Comparison of ENCODE assay signal across 8 cellular contexts in the genomic region with DNA sequence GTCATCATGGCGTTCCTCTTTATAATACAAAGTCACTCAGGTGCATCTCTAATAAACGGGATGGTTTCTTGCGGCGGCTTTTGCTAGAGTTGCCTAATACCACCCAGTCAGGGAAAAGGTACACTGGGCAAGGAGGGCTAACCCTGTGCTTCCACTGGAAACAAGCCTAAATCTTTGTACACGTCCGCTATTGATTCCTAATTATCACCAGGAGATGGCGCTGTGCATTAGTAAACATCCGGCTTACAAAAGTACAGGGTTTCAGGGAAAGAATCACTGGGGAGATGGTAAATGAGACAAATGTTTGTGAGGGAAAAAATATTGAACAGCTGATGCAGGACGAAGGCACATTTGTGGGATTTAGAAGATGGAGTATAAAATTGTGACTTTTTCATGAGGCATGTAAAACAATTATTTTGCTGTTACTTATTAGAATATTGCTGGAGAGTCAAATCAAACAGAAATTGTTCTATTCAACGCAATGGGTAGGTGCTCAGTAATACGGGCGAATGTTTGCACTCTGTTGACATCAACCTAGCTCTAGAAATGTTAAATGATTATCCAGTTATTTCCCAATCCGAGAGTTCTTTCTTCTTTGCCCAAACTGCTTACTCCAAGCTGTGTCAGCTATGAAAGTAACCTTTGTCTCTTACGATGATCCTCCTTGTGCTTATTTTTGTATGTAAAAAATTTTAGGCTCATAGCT. TPM values are rescaled to one million over a fixed set of nuclear protein-coding genes. Genes with fewer than 3 reads are reported as not detected.
DNase-seq lines count a peak whose midpoint lies in the region; TF ChIP-seq lines count a peak whose summit lies in the region.

No MANE protein-coding gene starts in this region.

- DNase-seq in activated naive CD4-positive, alpha-beta T cell treated with anti-CD3 and anti-CD28 coated beads for 36 hours: peak; percentile 14
- DNase-seq in activated naive CD4-positive, alpha-beta T cell treated with anti-CD3 and anti-CD28 coated beads, Interleukin-2, amount 10 ng/mL, durations not matched to agents 7 days and 5 days: no peak
- DNase-seq in HFFc6 (peak; percentile 62), NCI-H146 (lab: John Stamatoyannopoulos, UW) (peak; percentile 49), hepatic stellate cell (ENCODE audit: low spot score) (peak; percentile 3), stromal cell of bone marrow (ENCODE audit: low read depth) (peak; percentile 50), GM19238 (ENCODE audit: insufficient read length, low spot score) (no peak)

- no peaks in the 10 kb centered on the region for H3K4me1 Mint-ChIP-seq in activated naive CD4-positive, alpha-beta T cell treated with anti-CD3 and anti-CD28 coated beads for 36 hours (ENCODE audit: low read depth)
- no peaks in the 10 kb centered on the region for H3K4me1 Mint-ChIP-seq in activated naive CD4-positive, alpha-beta T cell treated with anti-CD3 and anti-CD28 coated beads, Interleukin-2, amount 10 ng/mL, durations not matched to agents 7 days and 5 days
- H3K4me1 Mint-ChIP-seq in HFFc6 (ENCODE audit: low read depth): peaks cover 10% of the 10 kb centered on the region; the same call in 1 of the 2 replicates

- no peak overlapping the region for H3K27ac ChIP-seq in VCaP

- H3K9me3 Mint-ChIP-seq in activated naive CD4-positive, alpha-beta T cell treated with anti-CD3 and anti-CD28 coated beads for 36 hours: peaks cover under 1% of the 10 kb centered on the region
- no peaks in the 10 kb centered on the region for H3K9me3 Mint-ChIP-seq in activated naive CD4-positive, alpha-beta T cell treated with anti-CD3 and anti-CD28 coated beads, Interleukin-2, amount 10 ng/mL, durations not matched to agents 7 days and 5 days
- no peaks in the 10 kb centered on the region; the same call in 1 of the 2 replicates for H3K9me3 Mint-ChIP-seq in HFFc6

- peaks cover 8% of the 10 kb centered on the region for H3K27me3 Mint-ChIP-seq in activated naive CD4-positive, alpha-beta T cell treated with anti-CD3 and anti-CD28 coated beads for 36 hours (ENCODE audit: low read depth)
- H3K27me3 Mint-ChIP-seq in activated naive CD4-positive, alpha-beta T cell treated with anti-CD3 and anti-CD28 coated beads, Interleukin-2, amount 10 ng/mL, durations not matched to agents 7 days and 5 days: no peaks in the 10 kb centered on the region
- peaks cover 9% of the 10 kb centered on the region; the same call in 1 of the 2 replicates for H3K27me3 Mint-ChIP-seq in HFFc6 (ENCODE audit: insufficient read depth)

- H3K4me3 Mint-ChIP-seq in activated naive CD4-positive, alpha-beta T cell treated with anti-CD3 and anti-CD28 coated beads for 36 hours: no peak overlapping the region
- no peak overlapping the region for H3K4me3 Mint-ChIP-seq in activated naive CD4-positive, alpha-beta T cell treated with anti-CD3 and anti-CD28 coated beads, Interleukin-2, amount 10 ng/mL, durations not matched to agents 7 days and 5 days
- peak overlapping the region; percentile 61 for H3K4me3 Mint-ChIP-seq in HFFc6

- no peaks in the 10 kb centered on the region for H3K36me3 Mint-ChIP-seq in activated naive CD4-positive, alpha-beta T cell treated with anti-CD3 and anti-CD28 coated beads for 36 hours (ENCODE audit: low read depth)
- no peaks in the 10 kb centered on the region for H3K36me3 Mint-ChIP-seq in activated naive CD4-positive, alpha-beta T cell treated with anti-CD3 and anti-CD28 coated beads, Interleukin-2, amount 10 ng/mL, durations not matched to agents 7 days and 5 days
- no peaks in the 10 kb centered on the region for H3K36me3 Mint-ChIP-seq in HFFc6 (ENCODE audit: low read depth)

- CTCF ChIA-PET in activated naive CD4-positive, alpha-beta T cell treated with anti-CD3 and anti-CD28 coated beads for 36 hours (lab: Charles Lee): interaction anchor here (0.5 to 1.6 kb wide), 3 partner anchors 14 to 141 kb away, joined by 3 to 4 read pairs (median 4); no protein-coding TSS in a partner anchor
- CTCF ChIA-PET in activated naive CD4-positive, alpha-beta T cell treated with anti-CD3 and anti-CD28 coated beads, Interleukin-2, amount 10 ng/mL, durations not matched to agents 7 days and 5 days (lab: Charles Lee): interaction anchor here (0.7 kb wide), 1 partner anchor 21 kb away, joined by 3 read pairs; no protein-coding TSS in a partner anchor

- H3K27ac Mint-ChIP-seq in activated naive CD4-positive, alpha-beta T cell treated with anti-CD3 and anti-CD28 coated beads for 36 hours: no peak overlapping the region
- no peak overlapping the region for H3K27ac Mint-ChIP-seq in activated naive CD4-positive, alpha-beta T cell treated with anti-CD3 and anti-CD28 coated beads, Interleukin-2, amount 10 ng/mL, durations not matched to agents 7 days and 5 days
- H3K27ac Mint-ChIP-seq in HFFc6: no peak overlapping the region

- intact Hi-C loops in activated naive CD4-positive, alpha-beta T cell treated with anti-CD3 and anti-CD28 coated beads for 36 hours (cut with micrococcal nuclease): loop anchor here (2.0 kb wide), 1 partner anchor 239 kb away; no protein-coding TSS in a partner anchor

- TF ChIP-seq CTCF in HFFc6 (IDR thresholded peaks at IDR 0.05) (peak; percentile 89), VCaP (conservative IDR thresholded peaks at IDR 0.05) (peak; percentile 66)

RNA-seq across cellular contexts. Expression of a gene that starts 50.6 kb away (rescaled TPM):
- total RNA-seq in activated naive CD4-positive, alpha-beta T cell treated with anti-CD3 and anti-CD28 coated beads for 36 hours: not detected
- total RNA-seq in HFFc6 (2021; fragmentation: NEBNext Ultra II Directional; extraction: Animal tissue kit (Norgen Biotek cat#: 25700)): under 1 TPM in 2 of 6 experiments, not detected in 4; 0.07 to 0.11 TPM

Comparison
In these comparisons a context has a peak if more than half of its experiments do, and no peak if none do; other contexts are left out.
1. DNase-seq: peak in activated naive CD4-positive, alpha-beta T cell treated with anti-CD3 and anti-CD28 coated beads for 36 hours (single experiment), HFFc6 (single experiment), NCI-H146 (single experiment), hepatic stellate cell (single experiment) and stromal cell of bone marrow (single experiment); none in activated naive CD4-positive, alpha-beta T cell treated with anti-CD3 and anti-CD28 coated beads, Interleukin-2, amount 10 ng/mL, durations not matched to agents 7 days and 5 days (single experiment) and GM19238 (single experiment).